In the genomic region with DNA sequence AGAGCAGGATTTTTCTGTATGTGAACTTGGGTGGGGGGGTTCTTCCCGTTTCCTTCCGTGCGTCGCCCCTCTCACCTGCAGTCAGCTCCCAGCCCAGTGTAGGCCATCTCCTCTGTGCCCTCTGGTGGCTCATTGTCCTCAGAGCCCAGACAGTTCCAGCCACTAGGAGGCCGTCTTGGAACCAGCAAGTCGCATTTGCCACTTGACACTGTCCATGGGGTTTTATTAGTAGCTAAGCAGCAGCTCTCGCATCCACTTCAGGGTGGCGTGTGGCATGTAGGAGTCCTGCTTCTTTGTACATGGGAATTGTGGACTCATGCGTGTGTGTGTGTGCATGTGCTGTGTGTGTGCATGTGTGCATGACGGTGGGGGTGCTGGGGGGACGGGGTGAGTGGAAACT, we compare ENCODE assay signal across 8 cellular contexts.
DNase-seq lines count a peak whose midpoint lies in the region; ATAC-seq and TF ChIP-seq lines count a peak whose summit lies in the region.

No MANE protein-coding gene starts in this region.

- TF ChIP-seq EP300 in ovary (IDR thresholded peaks at IDR 0.05) = no peak

- ATAC-seq in HG02610 (IDR thresholded peaks at IDR 0.05; ENCODE audit: unreplicated experiment) = no peak

- H3K27ac ChIP-seq in temporal lobe (ENCODE audit: low read depth, low read length) = peak overlapping the region; percentile 38
- no peak overlapping the region for H3K27ac ChIP-seq in ovary

- H3K9ac ChIP-seq in adipocyte (ENCODE audit: low read length) = no peak overlapping the region

- no peak overlapping the region for H3K4me3 ChIP-seq in adipocyte (ENCODE audit: low read length)
- no peak overlapping the region for H3K4me3 ChIP-seq in ovary

- intact Hi-C loops in ovary (cut with DNase I) = no loop called here

- DNase-seq in NCI-H1092 treated with DMSO at 0.1 percent for 48 hours (lab: John Stamatoyannopoulos, UW) = peak; percentile 10
- DNase-seq in NCI-H1092 (lab: John Stamatoyannopoulos, UW) = no peak
- peak; percentile 9 for DNase-seq in adipocyte (ENCODE audit: low read depth)
- peak; percentile 13 to 37 for DNase-seq in hippocampal formation (lab: John Stamatoyannopoulos, UW)
- no peak for DNase-seq in ovary

- H3K9me3 ChIP-seq in adipocyte (ENCODE audit: control insufficient read depth, low read length) (no peaks in the 10 kb centered on the region), ovary (no peaks in the 10 kb centered on the region)

- H3K4me1 ChIP-seq in adipocyte (ENCODE audit: control insufficient read depth, insufficient read depth, low read length) (no peaks in the 10 kb centered on the region), ovary (ENCODE audit: insufficient read depth) (no peaks in the 10 kb centered on the region)

- H3K36me3 ChIP-seq in adipocyte (ENCODE audit: control insufficient read depth, insufficient read depth, low read length, severe bottlenecking) (peaks cover 86% of the 10 kb centered on the region), ovary (no peaks in the 10 kb centered on the region)

- no peak for TF ChIP-seq POLR2A in ovary (IDR thresholded peaks at IDR 0.05)

- H3K27me3 ChIP-seq in adipocyte (replicated peaks; ENCODE audit: control insufficient read depth, insufficient read depth, low read length) = no peaks in the 10 kb centered on the region
- H3K27me3 ChIP-seq in ovary = no peaks in the 10 kb centered on the region

- WGBS in ovary, 3 donors = 77 to 80% (median 78%) methylated on average over 11 of the region's 11 CpGs

- peak; percentile 75 for TF ChIP-seq CTCF in LNCAP (IDR thresholded peaks at IDR 0.05)
- TF ChIP-seq CTCF in ovary (IDR thresholded peaks at IDR 0.05) = no peak

Comparison
In these comparisons a context has a peak if more than half of its experiments do, and no peak if none do; other contexts are left out.
1. DNase-seq: peak in NCI-H1092 treated with DMSO at 0.1 percent for 48 hours (single experiment), adipocyte (single experiment) and hippocampal formation (2 of 2); none in NCI-H1092 (single experiment) and ovary (0 of 5).